In the genomic region with DNA sequence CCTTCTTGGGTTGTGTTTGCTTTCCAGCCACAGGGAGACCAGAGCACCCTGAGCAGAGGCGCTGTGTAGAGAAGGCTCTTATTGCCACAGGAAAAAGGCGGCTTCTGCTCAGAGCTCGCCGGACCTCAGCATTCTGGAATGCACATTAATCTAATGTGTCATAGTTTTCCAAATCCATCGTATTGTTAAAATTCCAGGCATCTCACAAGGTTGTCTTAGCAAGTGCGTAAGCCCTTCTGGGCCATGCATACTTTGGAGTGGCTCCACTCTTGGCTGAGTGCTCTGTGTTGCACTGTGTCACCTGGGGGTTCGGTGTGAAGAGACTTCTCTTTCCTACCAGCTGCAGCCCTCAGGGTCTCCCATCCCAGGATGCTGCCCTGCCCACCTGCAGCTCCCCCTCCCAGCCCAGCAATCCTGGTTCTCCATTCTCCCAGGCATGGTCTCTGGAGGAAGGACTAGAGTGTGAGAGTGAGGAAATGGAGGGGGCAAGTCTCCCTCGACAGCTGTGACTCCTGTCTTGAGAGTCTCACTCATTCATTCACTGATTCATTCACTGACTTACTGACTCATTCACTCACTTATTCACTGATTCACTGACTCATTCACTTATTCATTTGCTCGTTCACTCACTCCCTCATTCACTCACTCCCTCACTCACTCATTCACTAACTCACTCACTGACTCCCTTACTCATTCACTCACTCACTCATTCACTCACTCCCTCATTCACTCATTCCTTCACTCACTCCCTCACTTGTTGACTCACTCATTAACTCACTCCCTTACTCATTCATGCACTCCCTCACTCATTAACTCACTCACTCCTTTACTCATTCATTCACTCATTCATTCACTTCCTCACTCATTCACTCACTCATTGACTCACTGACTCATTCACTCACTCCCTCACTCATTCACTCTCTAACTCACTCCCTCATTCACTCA, we compare ENCODE assay signal across 9 cellular contexts.
DNase-seq lines count a peak whose midpoint lies in the region; ATAC-seq and TF ChIP-seq lines count a peak whose summit lies in the region.
"Had no signal": no experiment of that assay in that cellular context is flagged by ENCODE, and none has a peak within 500 bp of the region (broad histone marks: within the 10 kb centered on the region; RNA-seq: fewer than 3 reads in every experiment).

No MANE protein-coding gene starts in this region.

- H3K4me2 ChIP-seq in OCI-LY1 (ENCODE audit: low read length), result no peak overlapping the region

- no peak for TF ChIP-seq POLR2A in esophagus squamous epithelium (IDR thresholded peaks at IDR 0.05)

- H3K4me1 ChIP-seq in OCI-LY1 (ENCODE audit: insufficient read depth, low read length, severe bottlenecking) (peaks cover 63% of the 10 kb centered on the region), esophagus squamous epithelium (peaks cover 0 to 36% (median 3%) of the 10 kb centered on the region in 3 donors)

- peak; percentile 16 for DNase-seq in CD14-positive monocyte (ENCODE audit: low spot score)
- no peak for DNase-seq in esophagus squamous epithelium (lab: John Stamatoyannopoulos, UW)
- DNase-seq in omental fat pad (ENCODE audit: low spot score), result no peak
- no peak for DNase-seq in NCI-H1092 treated with DMSO at 0.1 percent for 48 hours (lab: John Stamatoyannopoulos, UW)
- no peak for DNase-seq in activated CD8-positive, alpha-beta memory T cell treated with anti-CD3 and anti-CD28 coated beads, Interleukin-2, amount 50 U/mL, for 4 hours
- DNase-seq: stimulated activated CD4-positive, alpha-beta T cell treated with anti-CD3 and anti-CD28 coated beads, Interleukin-2, amount 100 ng/mL, for 48 hours had no signal

- H3K27me3 ChIP-seq in OCI-LY1 (ENCODE audit: insufficient read depth, low read length) (no peaks in the 10 kb centered on the region), esophagus squamous epithelium (peaks cover 0 to 23% (median 0%) of the 10 kb centered on the region in 4 donors)

- peak; percentile 60 for ATAC-seq in omental fat pad (ENCODE audit: low FRiP score)
- no peak for ATAC-seq in GM19452 (IDR thresholded peaks at IDR 0.05; ENCODE audit: unreplicated experiment)
- no peak for ATAC-seq in GM21528 (IDR thresholded peaks at IDR 0.05; ENCODE audit: low FRiP score, unreplicated experiment)

- intact Hi-C loops in CD14-positive monocyte (cut with micrococcal nuclease), result no loop called here
- intact Hi-C loops in esophagus squamous epithelium (cut with DNase I), result no loop called here

- H4K20me1 ChIP-seq in OCI-LY1 (ENCODE audit: insufficient read depth, low read length), result no peaks in the 10 kb centered on the region

- no peaks in the 10 kb centered on the region for H3K36me3 Mint-ChIP-seq in CD14-positive monocyte

- peaks cover 24% of the 10 kb centered on the region for H3K4me1 Mint-ChIP-seq in CD14-positive monocyte

- H3K27ac ChIP-seq in OCI-LY1 (ENCODE audit: low read depth, low read length, poor library complexity, severe bottlenecking) (peak overlapping the region; percentile 88), esophagus squamous epithelium (peak overlapping the region in 3 of 4 donors; percentile 40 to 48 (median 45))

- no peaks in the 10 kb centered on the region for H3K36me3 ChIP-seq in OCI-LY1 (ENCODE audit: insufficient read depth, low read length)
- peaks cover 0 to 55% (median 0%) of the 10 kb centered on the region in 3 donors for H3K36me3 ChIP-seq in esophagus squamous epithelium

- no peak overlapping the region for H3K4me3 ChIP-seq in OCI-LY1 (ENCODE audit: low read depth, low read length, poor library complexity, severe bottlenecking)
- H3K4me3 ChIP-seq in esophagus squamous epithelium, result no peak overlapping the region

- no peaks in the 10 kb centered on the region for H3K79me2 ChIP-seq in OCI-LY1 (ENCODE audit: insufficient read depth, low read length)

- whole genome bisulfite sequencing in esophagus squamous epithelium, 2 donors, result 19 to 28% methylated on average over 4 to 9 of the region's 9 CpGs

- H3K9me2 ChIP-seq in OCI-LY1 (ENCODE audit: low read depth, low read length), result no peaks in the 10 kb centered on the region

- H3K9me3 Mint-ChIP-seq in CD14-positive monocyte, result no peaks in the 10 kb centered on the region

- no peak overlapping the region for H2AFZ ChIP-seq in OCI-LY1 (ENCODE audit: low read length)

- no peak overlapping the region for H3K4me3 Mint-ChIP-seq in CD14-positive monocyte

- peak overlapping the region in 1 of 7 donors; percentile 8 for H3K27ac Mint-ChIP-seq in CD14-positive monocyte

- no peaks in the 10 kb centered on the region for H3K9me3 ChIP-seq in OCI-LY1 (ENCODE audit: low read length)
- H3K9me3 ChIP-seq in esophagus squamous epithelium, result no peaks in the 10 kb centered on the region

- H3K27me3 Mint-ChIP-seq in CD14-positive monocyte (ENCODE audit: low read depth in 3 of 3), result peaks cover 3 to 4% (median 3%) of the 10 kb centered on the region in 3 donors

- TF ChIP-seq CTCF in CD14-positive monocyte (IDR thresholded peaks at IDR 0.05), result no peak
- TF ChIP-seq CTCF in OCI-LY1 (IDR thresholded peaks at IDR 0.05; ENCODE audit: low read length), result no peak
- TF ChIP-seq CTCF in esophagus squamous epithelium (IDR thresholded peaks at IDR 0.05), result no peak
- no peak for TF ChIP-seq CTCF in omental fat pad (IDR thresholded peaks at IDR 0.05)

- no peak overlapping the region; the same call in 1 of the 2 replicates for H3K9ac ChIP-seq in OCI-LY1 (ENCODE audit: low read length)

- H3F3A ChIP-seq in OCI-LY1 (ENCODE audit: insufficient read depth, low read length), result no peaks in the 10 kb centered on the region
